In the genomic region with DNA sequence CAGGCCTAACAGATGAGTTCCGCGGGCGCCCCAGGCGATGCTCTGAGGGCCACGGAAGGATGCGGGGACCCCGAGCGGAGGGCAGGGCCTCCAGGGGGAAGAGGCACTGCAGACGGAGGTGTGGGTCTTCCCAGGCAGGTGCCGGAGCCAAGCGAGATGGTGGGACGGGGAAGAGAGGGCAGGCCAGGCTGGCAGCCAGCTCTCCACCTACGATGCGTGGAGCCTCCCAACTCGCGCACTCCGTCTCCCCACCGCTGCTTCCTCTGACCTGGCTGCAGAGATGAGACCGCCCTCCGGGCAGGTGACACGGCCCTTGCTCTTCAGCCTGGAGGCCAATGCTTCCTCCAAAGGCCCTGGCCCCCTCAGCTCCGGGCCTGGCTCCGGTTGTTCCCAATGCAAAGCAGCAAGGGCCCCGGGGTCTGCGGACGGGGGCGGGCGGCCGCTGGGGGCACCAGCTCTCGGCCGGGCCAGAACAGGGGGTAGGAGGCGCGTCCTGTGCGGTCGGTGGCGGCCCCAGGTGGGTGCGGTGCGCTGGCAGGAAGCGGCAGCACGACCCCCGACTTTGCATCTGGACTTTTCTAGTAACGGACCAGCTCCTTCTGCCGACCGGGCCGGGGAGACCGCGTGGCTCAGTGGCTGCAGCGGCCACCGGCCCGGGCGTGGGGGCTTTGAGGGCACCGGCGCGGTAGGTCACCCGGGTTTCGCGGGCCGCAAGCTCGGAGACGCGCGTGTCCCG, we compare ENCODE assay signal across 8 cellular contexts. TPM values are rescaled to one million over a fixed set of nuclear protein-coding genes. Genes with fewer than 3 reads are reported as not detected.
A peak's percentile ranks its signal among the peaks of the same experiment; 100 is the strongest.
DNase-seq lines count a peak whose midpoint lies in the region; ATAC-seq and TF ChIP-seq lines count a peak whose summit lies in the region.

No MANE protein-coding gene starts in this region.

- intact Hi-C loops in activated B cell treated with CpG ODN at 0.5 μM for 24 hours (cut with micrococcal nuclease), result loop anchor here (10.0 kb wide), 1 partner anchor 635 kb away; the partner anchor contains the start of genes CRAMP1 and IFT140

- H3K27me3 ChIP-seq in skeletal muscle satellite cell (ENCODE audit: control insufficient read depth, insufficient read depth, low read length), result peaks cover 57% of the 10 kb centered on the region

- CTCF ChIA-PET in activated B cell treated with CpG ODN at 0.5 μM for 24 hours (lab: Charles Lee), result no interaction called here

- peaks cover 2% of the 10 kb centered on the region for H3K4me1 Mint-ChIP-seq in activated B cell treated with CpG ODN at 0.5 μM for 24 hours

- H3K27me3 Mint-ChIP-seq in activated B cell treated with CpG ODN at 0.5 μM for 24 hours, result peaks cover 25% of the 10 kb centered on the region

- DNase-seq in activated B cell treated with CpG ODN at 0.5 μM for 24 hours (no peak), iPS-NIHi7 (ENCODE audit: extremely low spot score) (peak; percentile 54)
- DNase-seq in stimulated activated CD4-positive, alpha-beta T cell treated with anti-CD3 and anti-CD28 coated beads, Interleukin-15, amount 100 ng/mL, for 24 hours, result no peak

- ATAC-seq in activated B cell treated with CpG ODN at 0.5 μM for 24 hours (ENCODE audit: low read depth), result peak; percentile 18
- ATAC-seq in HG03135 (IDR thresholded peaks at IDR 0.05; ENCODE audit: unreplicated experiment), result no peak
- ATAC-seq in HG03039 (IDR thresholded peaks at IDR 0.05; ENCODE audit: unreplicated experiment), result no peak
- ATAC-seq in HG02840 (IDR thresholded peaks at IDR 0.05; ENCODE audit: low FRiP score, unreplicated experiment), result no peak

- H3K4me1 ChIP-seq in ES-I3 (ENCODE audit: insufficient read depth, low read length) (no peaks in the 10 kb centered on the region; the same call in 1 of the 2 replicates), skeletal muscle satellite cell (ENCODE audit: control insufficient read depth, insufficient read depth, low read length) (peaks cover 15% of the 10 kb centered on the region)

- H3K36me3 ChIP-seq in ES-I3 (ENCODE audit: insufficient read depth, low read length), result no peaks in the 10 kb centered on the region
- no peaks in the 10 kb centered on the region for H3K36me3 ChIP-seq in skeletal muscle satellite cell (ENCODE audit: insufficient read depth, low read length)

- POLR2A ChIA-PET in activated B cell treated with CpG ODN at 0.5 μM for 24 hours (lab: Charles Lee), result interaction anchor here (0.5 to 1.1 kb wide), 2 partner anchors 10 to 304 kb away, joined by 3 read pairs; partner anchors contain the start of gene RHBDL1

- no peak overlapping the region for H3K27ac Mint-ChIP-seq in activated B cell treated with CpG ODN at 0.5 μM for 24 hours

- H3K9ac ChIP-seq in ES-I3 (ENCODE audit: low read depth, low read length) (peak overlapping the region; percentile 56), skeletal muscle satellite cell (ENCODE audit: low read depth, low read length) (no peak overlapping the region)

- TF ChIP-seq CTCF in activated B cell treated with CpG ODN at 0.5 μM for 24 hours (IDR thresholded peaks at IDR 0.05), result no peak

- H3K9me3 Mint-ChIP-seq in activated B cell treated with CpG ODN at 0.5 μM for 24 hours, result no peaks in the 10 kb centered on the region

- H3K4me3 Mint-ChIP-seq in activated B cell treated with CpG ODN at 0.5 μM for 24 hours, result peak overlapping the region; percentile 32

- peak overlapping the region; percentile 82 for H3K4me2 ChIP-seq in skeletal muscle satellite cell (ENCODE audit: low read length)

- H3K36me3 Mint-ChIP-seq in activated B cell treated with CpG ODN at 0.5 μM for 24 hours (ENCODE audit: low read depth), result no peaks in the 10 kb centered on the region

- H3K9me3 ChIP-seq in ES-I3 (ENCODE audit: control insufficient read depth, insufficient read depth, low read length) (no peaks in the 10 kb centered on the region), skeletal muscle satellite cell (replicated peaks; ENCODE audit: low read length) (no peaks in the 10 kb centered on the region)

- peak overlapping the region; percentile 65 for H3K4me3 ChIP-seq in skeletal muscle satellite cell (ENCODE audit: low read length)

RNA-seq across cellular contexts. Expression of gene SOX8, which starts 1.5 kb away (rescaled TPM):
- total RNA-seq in activated B cell treated with CpG ODN at 0.5 μM for 24 hours, result 0.18 and 0.27 TPM in 2 replicates
- 1.5 and 2.0 TPM in 2 replicates for total RNA-seq in skeletal muscle satellite cell (2012; rRNA removed)

RNA-seq across cellular contexts. Expression of gene LMF1, which starts 9.2 kb away (rescaled TPM):
- 30.7 and 36.1 TPM in 2 replicates for total RNA-seq in activated B cell treated with CpG ODN at 0.5 μM for 24 hours
- 7.6 and 13.3 TPM in 2 replicates for total RNA-seq in skeletal muscle satellite cell (2012; rRNA removed)
